In the genomic region with DNA sequence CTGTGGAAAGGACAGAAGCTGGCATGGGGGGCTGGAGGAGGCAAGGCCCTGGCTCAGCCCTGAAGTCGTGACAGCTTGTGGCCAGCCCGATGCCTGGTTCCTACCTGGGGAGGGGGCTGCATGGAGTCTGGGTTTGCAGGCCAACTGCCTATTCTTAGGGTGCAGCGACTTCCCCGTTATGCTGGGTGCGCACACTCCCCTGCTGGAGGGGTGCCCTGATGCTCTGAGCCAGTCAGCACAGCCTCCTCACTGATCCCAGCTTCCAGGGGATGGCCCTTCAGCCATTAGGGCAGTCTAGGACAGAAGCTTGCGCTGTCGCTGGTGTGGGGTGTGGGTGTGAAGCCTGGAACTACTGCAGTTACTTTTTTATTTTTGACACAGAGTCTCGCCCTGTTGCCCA, we compare ENCODE assay signal across 16 cellular contexts. TPM values are rescaled to one million over a fixed set of nuclear protein-coding genes. Genes with fewer than 3 reads are reported as not detected.
DNase-seq lines count a peak whose midpoint lies in the region; ATAC-seq and TF ChIP-seq lines count a peak whose summit lies in the region.
"Had no signal": no experiment of that assay in that cellular context is flagged by ENCODE, and none has a peak within 500 bp of the region (broad histone marks: within the 10 kb centered on the region; RNA-seq: fewer than 3 reads in every experiment).

No MANE protein-coding gene starts in this region.

- intact Hi-C loops in cardiac septum (cut with DNase I) (no loop called here), sciatic nerve (cut with DNase I) (no loop called here)

- DNase-seq in cardiac septum (ENCODE audit: low spot score), result peak; percentile 54
- DNase-seq in right atrium auricular region (ENCODE audit: low spot score), result no peak
- peak; percentile 31 for DNase-seq in islet precursor cell
- DNase-seq in sciatic nerve (ENCODE audit: low spot score), result peak; percentile 45
- DNase-seq in SJCRH30, result no peak
- DNase-seq in germinal center (ENCODE audit: low spot score), result no peak
- no peak for DNase-seq in activated gamma-delta T cell treated with Interleukin-2 at 50 U/mL for 16 hours
- DNase-seq: HCEC 1CT, Kasumi-1, NCI-H1417 treated with DMSO at 0.1 percent for 48 hours, NCI-H2029, NCI-H2171 treated with DMSO at 0.1 percent for 48 hours, NCI-H82 had no signal

- H3K4me3 ChIP-seq in right atrium auricular region (no peak overlapping the region), SJCRH30 (no peak overlapping the region)
- H3K4me3 ChIP-seq: A549, GM12878 had no signal

- H3K9me3 ChIP-seq in right atrium auricular region, result no peaks in the 10 kb centered on the region
- H3K9me3 ChIP-seq in SJCRH30 (replicated peaks), result no peaks in the 10 kb centered on the region
- H3K9me3 ChIP-seq: A549 had no signal

- H3K27me3 ChIP-seq in right atrium auricular region, result no peaks in the 10 kb centered on the region
- peaks cover 4% of the 10 kb centered on the region; the same call in 1 of the 2 replicates for H3K27me3 ChIP-seq in SJCRH30

- H3K4me1 ChIP-seq in right atrium auricular region, result no peaks in the 10 kb centered on the region
- no peaks in the 10 kb centered on the region for H3K4me1 ChIP-seq in SJCRH30
- H3K4me1 ChIP-seq: A549 had no signal

- H3K36me3 ChIP-seq in right atrium auricular region (no peaks in the 10 kb centered on the region), SJCRH30 (no peaks in the 10 kb centered on the region)

- ATAC-seq in sciatic nerve (no peak), GM21381 (IDR thresholded peaks at IDR 0.05; ENCODE audit: unreplicated experiment) (no peak)
- ATAC-seq: A549, GM12878 had no signal

- H3K27ac ChIP-seq in right atrium auricular region, result no peak overlapping the region
- no peak overlapping the region for H3K27ac ChIP-seq in SJCRH30
- H3K27ac ChIP-seq: A549 had no signal

- no peak for TF ChIP-seq CTCF in right atrium auricular region (IDR thresholded peaks at IDR 0.05)

RNA-seq across cellular contexts. Expression of a gene that starts 30.0 kb away (rescaled TPM):
- total RNA-seq in cardiac septum, result 2.7 TPM
- 1 to 10 TPM; 2.2 to 5.3 TPM for total RNA-seq in right atrium auricular region
- total RNA-seq in sciatic nerve, result 10.2 TPM
- total RNA-seq in SJCRH30 (2014; rRNA removed; shearing (Covaris generic)), result 27.6 and 27.8 TPM in 2 replicates

Comparison
In these comparisons a context has a peak if more than half of its experiments do, and no peak if none do; other contexts are left out.
1. DNase-seq: peak in cardiac septum (single experiment), islet precursor cell (single experiment) and sciatic nerve (single experiment); none in right atrium auricular region (single experiment), SJCRH30 (0 of 2), germinal center (single experiment) and activated gamma-delta T cell treated with Interleukin-2 at 50 U/mL for 16 hours (single experiment).